In the genomic region with DNA sequence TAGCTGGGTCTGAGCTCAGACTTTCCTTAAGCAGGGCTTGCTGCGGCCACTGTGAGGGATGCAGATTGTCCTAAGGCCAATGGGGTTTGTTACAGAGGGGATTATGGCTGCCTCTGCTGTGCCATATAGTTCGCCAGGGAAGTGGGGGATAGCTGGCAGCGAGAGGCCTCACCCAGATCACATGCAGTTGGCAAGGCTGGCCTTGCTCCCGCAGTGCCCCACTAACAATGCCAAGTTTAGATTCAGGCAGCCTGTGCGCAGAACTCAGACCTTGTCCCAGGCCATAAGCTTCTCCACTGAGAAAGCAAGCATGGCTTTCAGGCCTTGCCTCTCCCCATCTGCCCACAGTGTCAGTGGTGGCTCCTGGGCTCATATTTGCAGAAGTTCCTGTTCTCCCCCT, we compare ENCODE assay signal across 1 cellular context.
TF ChIP-seq lines count a peak whose summit lies in the region.

No MANE protein-coding gene starts in this region.

TF ChIP-seq in SK-N-SH, 30 proteins besides CTCF, POLR2A, EP300 and RAD21:
- TF ChIP-seq YY1 (IDR thresholded peaks at IDR 0.05; ENCODE audit: low read depth) (no peak), EZH2phosphoT487 (IDR thresholded peaks at IDR 0.05; ENCODE audit: borderline replicate concordance, low read depth) (no peak)
TF ChIP-seq in SK-N-SH: peak in this region for 0.
